Comparison of ENCODE assay signal across 1 cellular context in genomic region chr20:6048391-6048790, GRCh38.
TF ChIP-seq lines count a peak whose summit lies in the region.

No MANE protein-coding gene starts in this region.

TF ChIP-seq in HepG2, 621 proteins besides CTCF, POLR2A, EP300 and RAD21:
- peak; percentile 57 for TF ChIP-seq ZNF629 (CRISPR knock-in tag; conservative IDR thresholded peaks at IDR 0.05)
- no peak for TF ChIP-seq GTF2F1 (IDR thresholded peaks at IDR 0.05; ENCODE audit: low read length)
